12 cellular contexts compared by ENCODE assay signal in the genomic region with DNA sequence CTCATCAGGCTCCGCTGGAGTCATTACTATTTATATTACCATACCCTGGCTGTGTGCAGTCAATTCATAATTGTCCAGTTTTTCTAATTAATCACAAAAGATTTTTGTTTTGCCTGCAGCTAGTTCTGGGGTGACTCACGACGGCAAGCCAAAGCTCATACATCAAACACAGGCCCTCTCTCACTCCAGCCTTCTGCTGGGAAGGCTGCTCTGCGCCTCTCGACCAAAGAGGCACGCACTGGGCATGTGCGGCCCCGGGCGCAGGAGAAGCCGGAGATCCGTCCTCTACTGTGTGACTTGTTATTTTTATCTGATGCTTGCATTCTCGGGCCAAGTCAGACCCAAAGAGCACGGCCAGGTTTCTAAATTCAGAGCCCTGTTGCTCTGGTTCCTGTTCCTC.
A peak's percentile ranks its signal among the peaks of the same experiment; 100 is the strongest.
DNase-seq lines count a peak whose midpoint lies in the region; ATAC-seq, FAIRE-seq and TF ChIP-seq lines count a peak whose summit lies in the region.
"Had no signal": no experiment of that assay in that cellular context is flagged by ENCODE, and none has a peak within 500 bp of the region (broad histone marks: within the 10 kb centered on the region; RNA-seq: fewer than 3 reads in every experiment).

No MANE protein-coding gene starts in this region.

- DNase-seq in NCI-H146 (lab: John Stamatoyannopoulos, UW) (peak; percentile 46), NCI-H146 treated with DMSO at 0.1 percent for 48 hours (lab: John Stamatoyannopoulos, UW; ENCODE audit: unreplicated experiment) (no peak), astrocyte of the hippocampus (ENCODE audit: low read depth, low spot score) (peak; percentile 93), iris pigment epithelial cell (ENCODE audit: low read depth) (peak; percentile 89), urothelium cell line (ENCODE audit: low spot score) (peak; percentile 73), coronary artery (ENCODE audit: low spot score) (no peak), RKO (ENCODE audit: low spot score) (no peak)
- DNase-seq: activated B cell treated with CpG ODN at 0.5 μM for 24 hours; NCI-H1092; stimulated activated CD4-positive, alpha-beta T cell treated with anti-CD3 and anti-CD28 coated beads, Interleukin-2, amount 100 ng/mL, for 48 hours had no signal

- no peak for FAIRE-seq in urothelium cell line (lab: Jason Lieb, UNC)
- FAIRE-seq: A204.1 had no signal

- ATAC-seq in HG02678 (IDR thresholded peaks at IDR 0.05; ENCODE audit: unreplicated experiment): no peak

- H3K27ac ChIP-seq in coronary artery: no peak overlapping the region

- no peak for TF ChIP-seq CTCF in coronary artery (IDR thresholded peaks at IDR 0.05)

- no peak overlapping the region for H3K4me3 ChIP-seq in coronary artery

Comparison
In these comparisons a context has a peak if more than half of its experiments do, and no peak if none do; other contexts are left out.
1. DNase-seq: peak in NCI-H146 (single experiment), astrocyte of the hippocampus (single experiment), iris pigment epithelial cell (single experiment) and urothelium cell line (single experiment); none in NCI-H146 treated with DMSO at 0.1 percent for 48 hours (single experiment), coronary artery (single experiment) and RKO (single experiment).